ENCODE assay signal across 8 cellular contexts in genomic region chr5:98769256-98770157, GRCh38. TPM values are rescaled to one million over a fixed set of nuclear protein-coding genes. Genes with fewer than 3 reads are reported as not detected.
A peak's percentile ranks its signal among the peaks of the same experiment; 100 is the strongest.
DNase-seq lines count a peak whose midpoint lies in the region; ATAC-seq, FAIRE-seq and TF ChIP-seq lines count a peak whose summit lies in the region.

No MANE protein-coding gene starts in this region.

- no peak for FAIRE-seq in endothelial cell of umbilical vein (lab: Jason Lieb, UNC)

- peak overlapping the region; percentile 98 for H3K4me2 ChIP-seq in endothelial cell of umbilical vein (ENCODE audit: insufficient read depth, low read length)

- POLR2A ChIA-PET in endothelial cell of umbilical vein (lab: Charles Lee) = interaction anchor here (2.0 kb wide), 1 partner anchor 27 kb away, joined by 5 read pairs; no protein-coding TSS in a partner anchor

- DNase-seq in DMS 273 treated with DMSO at 0.1 percent for 48 hours (lab: John Stamatoyannopoulos, UW) (peak; percentile 20), KBM-7 (peak; percentile 53), endothelial cell of umbilical vein (ENCODE audit: low read depth, low spot score) (peak; percentile 59), suprapubic skin (ENCODE audit: low spot score in 2 of 2) (peak in 1 of 2 donors; percentile 63)

- H3K9ac ChIP-seq in endothelial cell of umbilical vein (replicated peaks; ENCODE audit: extremely low read depth, insufficient read depth, low read length) = peak overlapping the region; percentile 87

- ATAC-seq in HG03521 (IDR thresholded peaks at IDR 0.05; ENCODE audit: unreplicated experiment) (no peak), GM19395 (IDR thresholded peaks at IDR 0.05; ENCODE audit: unreplicated experiment) (no peak)

- peaks cover 17% of the 10 kb centered on the region for H3K79me2 ChIP-seq in endothelial cell of umbilical vein (ENCODE audit: control insufficient read depth, insufficient read depth, low read length)

- no peaks in the 10 kb centered on the region for H3K36me3 ChIP-seq in endothelial cell of umbilical vein (ENCODE audit: control insufficient read depth in 2 of 2, extremely low read depth in 1 of 2, insufficient read depth in 2 of 2, low read length in 2 of 2)
- no peaks in the 10 kb centered on the region for H3K36me3 ChIP-seq in suprapubic skin

- no peaks in the 10 kb centered on the region for H4K20me1 ChIP-seq in endothelial cell of umbilical vein (replicated peaks; ENCODE audit: control insufficient read depth, extremely low read depth, insufficient read depth, low read length)

- H3K4me3 ChIP-seq in WI38 (ENCODE audit: low read depth, low read length) (peak overlapping the region; percentile 95), endothelial cell of umbilical vein (replicated peaks in 1 of 3; ENCODE audit: insufficient read depth in 1 of 3, low read depth in 1 of 3, low read length in 3 of 3) (peak overlapping the region; percentile 70 to 96 (median 90)), mononuclear cell (ENCODE audit: low read length) (peak overlapping the region; percentile 47), suprapubic skin (peak overlapping the region; percentile 72)

- no peaks in the 10 kb centered on the region for H3K9me3 ChIP-seq in endothelial cell of umbilical vein (replicated peaks; ENCODE audit: control insufficient read depth, insufficient read depth, low read length)
- H3K9me3 ChIP-seq in mononuclear cell (ENCODE audit: low read depth, low read length) = no peaks in the 10 kb centered on the region
- H3K9me3 ChIP-seq in suprapubic skin = no peaks in the 10 kb centered on the region

- BruUV-seq in endothelial cell of umbilical vein (replicated peaks; lab: Mats Ljungman, UMichigan) = no TSS peak

- dilution Hi-C loops in endothelial cell of umbilical vein (cut with MboI; ENCODE audit: extremely low pct_ligation_motif_present, low sequenced_read_pairs) = no loop called here

- CTCF ChIA-PET in endothelial cell of umbilical vein (lab: Charles Lee) = interaction anchor here (0.6 to 7.2 kb wide), 41 partner anchors 8 to 1589 kb away, joined by 3 to 94 read pairs (median 6); no protein-coding TSS in a partner anchor

- 0% methylated on average over 14 of the region's 59 CpGs for WGBS in suprapubic skin

- no peaks in the 10 kb centered on the region for H3K9me1 ChIP-seq in endothelial cell of umbilical vein (replicated peaks; ENCODE audit: control insufficient read depth, extremely low read depth, insufficient read depth, low read length)

- intact Hi-C loops in endothelial cell of umbilical vein (cut with micrococcal nuclease) = loop anchor here (1.0 to 10.0 kb wide), 10 partner anchors 27 to 1887 kb away; partner anchors contain the start of gene LNPEP

- peak overlapping the region; percentile 99 for H2AFZ ChIP-seq in endothelial cell of umbilical vein (ENCODE audit: low read depth, low read length)

- no peak for TF ChIP-seq EP300 in suprapubic skin (IDR thresholded peaks at IDR 0.05)

- H3K4me1 ChIP-seq in endothelial cell of umbilical vein (ENCODE audit: control insufficient read depth, extremely low read depth, insufficient read depth, low read length) (peaks cover 20% of the 10 kb centered on the region), mononuclear cell (ENCODE audit: insufficient read depth, low read length) (peaks cover 57% of the 10 kb centered on the region), suprapubic skin (peaks cover 48% of the 10 kb centered on the region)

- no peaks in the 10 kb centered on the region for H3K27me3 ChIP-seq in endothelial cell of umbilical vein (ENCODE audit: control insufficient read depth in 2 of 2, insufficient read depth in 2 of 2, low read length in 2 of 2)
- H3K27me3 ChIP-seq in mononuclear cell (ENCODE audit: insufficient read depth, low read length) = peaks cover 80% of the 10 kb centered on the region
- peaks cover 4% of the 10 kb centered on the region for H3K27me3 ChIP-seq in suprapubic skin

- H3K27ac ChIP-seq in endothelial cell of umbilical vein (ENCODE audit: insufficient read depth, low read depth, low read length) (peak overlapping the region; percentile 73), suprapubic skin (peak overlapping the region; percentile 42)

- in situ Hi-C loops in KBM-7 (cut with MboI; ENCODE audit: low pct_unique_long_range_greater_than_20kb, low sequenced_read_pairs) = no loop called here

- TF ChIP-seq CTCF in WI38 (IDR thresholded peaks at IDR 0.05; ENCODE audit: low read depth, low read length) = no peak
- TF ChIP-seq CTCF in endothelial cell of umbilical vein (IDR thresholded peaks at IDR 0.05; ENCODE audit: extremely low read depth in 1 of 2, insufficient read depth in 1 of 2, low read depth in 1 of 2, low read length in 2 of 2) = peak in 1 of 2 donors; percentile 6
- TF ChIP-seq CTCF in suprapubic skin (IDR thresholded peaks at IDR 0.05) = peak in 1 of 2 donors; percentile 18

- TF ChIP-seq POLR2A in endothelial cell of umbilical vein (IDR thresholded peaks at IDR 0.05; ENCODE audit: low read depth, low read length) = no peak
- no peak for TF ChIP-seq POLR2A in suprapubic skin (IDR thresholded peaks at IDR 0.05)

TF ChIP-seq in endothelial cell of umbilical vein, 7 proteins besides CTCF, POLR2A, EP300 and RAD21:
- TF ChIP-seq MYC (IDR thresholded peaks at IDR 0.05; ENCODE audit: low read depth, low read length) = no peak
- no peak for TF ChIP-seq FOS (IDR thresholded peaks at IDR 0.05; ENCODE audit: borderline replicate concordance, insufficient read depth, low read length)
- no peak for TF ChIP-seq JUN (IDR thresholded peaks at IDR 0.05; ENCODE audit: borderline replicate concordance, insufficient read depth, insufficient read length, low read depth)
- no peak for TF ChIP-seq GATA2 (IDR thresholded peaks at IDR 0.05; ENCODE audit: insufficient read depth, insufficient read length, low read depth, low read length)
TF ChIP-seq in endothelial cell of umbilical vein: peak in this region for 0.

RNA-seq across cellular contexts. Expression of gene RGMB, which starts 4.0 kb away (rescaled TPM):
- total RNA-seq in endothelial cell of umbilical vein = 27.5 and 31.3 TPM in 2 replicates
- 15.0 and 16.2 TPM in 2 replicates for polyA plus RNA-seq in endothelial cell of umbilical vein
- 13.5 and 14.2 TPM in 2 replicates for polyA plus RNA-seq in endothelial cell of umbilical vein (2011; cell fraction: cytosol; rRNA removed)
- 29.2 and 29.3 TPM in 2 replicates for polyA plus RNA-seq in endothelial cell of umbilical vein (2011; cell fraction: nucleus; rRNA removed)
- polyA plus RNA-seq in endothelial cell of umbilical vein (2012) = 11.3 and 14.2 TPM in 2 replicates
- 32.2 and 38.1 TPM in 2 replicates for polyA minus RNA-seq in endothelial cell of umbilical vein
- polyA minus RNA-seq in endothelial cell of umbilical vein (2011; cell fraction: cytosol; rRNA and poly(A)+ RNA removed) = 13.5 TPM
- 60.5 and 67.9 TPM in 2 replicates for polyA minus RNA-seq in endothelial cell of umbilical vein (2011; cell fraction: nucleus; rRNA and poly(A)+ RNA removed)
- 21.3 TPM for total RNA-seq in mononuclear cell
- 10 to 100 TPM; 47.7 to 73.2 (median 70.8) TPM for total RNA-seq in suprapubic skin
